Comparison of ENCODE assay signal across 9 cellular contexts in genomic region chr17:65797809-65798208, GRCh38.
A peak's percentile ranks its signal among the peaks of the same experiment; 100 is the strongest.
DNase-seq lines count a peak whose midpoint lies in the region; ATAC-seq and TF ChIP-seq lines count a peak whose summit lies in the region.
"Had no signal": no experiment of that assay in that cellular context is flagged by ENCODE, and none has a peak within 500 bp of the region (broad histone marks: within the 10 kb centered on the region; RNA-seq: fewer than 3 reads in every experiment).

No MANE protein-coding gene starts in this region.

- peak; percentile 53 for DNase-seq in activated CD8-positive, alpha-beta T cell treated with anti-CD3 and anti-CD28 coated beads for 36 hours
- DNase-seq in activated CD8-positive, alpha-beta T cell treated with anti-CD3 and anti-CD28 coated beads, Interleukin-2, amount 10 ng/mL, durations not matched to agents 7 days and 5 days = no peak
- DNase-seq in NCI-H524 (lab: John Stamatoyannopoulos, UW) (peak; percentile 5 to 33), brain microvascular endothelial cell (no peak), substantia nigra (lab: John Stamatoyannopoulos, UW) (no peak), mucosa of gallbladder (ENCODE audit: low spot score) (no peak)
- DNase-seq in stimulated activated CD4-positive, alpha-beta T cell treated with anti-CD3 and anti-CD28 coated beads, Interleukin-15, amount 100 ng/mL, for 24 hours = peak; percentile 43

- H3K36me3 Mint-ChIP-seq in activated CD8-positive, alpha-beta T cell treated with anti-CD3 and anti-CD28 coated beads for 36 hours (ENCODE audit: low read depth) = no peaks in the 10 kb centered on the region
- H3K36me3 Mint-ChIP-seq in activated CD8-positive, alpha-beta T cell treated with anti-CD3 and anti-CD28 coated beads, Interleukin-2, amount 10 ng/mL, durations not matched to agents 7 days and 5 days (ENCODE audit: low read depth) = no peaks in the 10 kb centered on the region
- H3K36me3 Mint-ChIP-seq: CD4-positive, CD25-positive, alpha-beta regulatory T cell had no signal

- in situ Hi-C loops in brain microvascular endothelial cell (cut with HindIII; ENCODE audit: low pct_ligation_motif_present, low sequenced_read_pairs) = no loop called here

- ATAC-seq in activated CD8-positive, alpha-beta T cell treated with anti-CD3 and anti-CD28 coated beads for 36 hours = peak; percentile 45
- ATAC-seq in activated CD8-positive, alpha-beta T cell treated with anti-CD3 and anti-CD28 coated beads, Interleukin-2, amount 10 ng/mL, durations not matched to agents 7 days and 5 days = no peak
- ATAC-seq in GM18907 (IDR thresholded peaks at IDR 0.05; ENCODE audit: unreplicated experiment) = no peak

- peaks cover 5% of the 10 kb centered on the region for H3K27me3 Mint-ChIP-seq in activated CD8-positive, alpha-beta T cell treated with anti-CD3 and anti-CD28 coated beads for 36 hours
- peaks cover 4% of the 10 kb centered on the region for H3K27me3 Mint-ChIP-seq in activated CD8-positive, alpha-beta T cell treated with anti-CD3 and anti-CD28 coated beads, Interleukin-2, amount 10 ng/mL, durations not matched to agents 7 days and 5 days (ENCODE audit: low read depth)

- peaks cover 14% of the 10 kb centered on the region for H3K9me3 Mint-ChIP-seq in activated CD8-positive, alpha-beta T cell treated with anti-CD3 and anti-CD28 coated beads for 36 hours
- H3K9me3 Mint-ChIP-seq in activated CD8-positive, alpha-beta T cell treated with anti-CD3 and anti-CD28 coated beads, Interleukin-2, amount 10 ng/mL, durations not matched to agents 7 days and 5 days (ENCODE audit: insufficient read depth) = peaks cover 22% of the 10 kb centered on the region

- H3K4me3 Mint-ChIP-seq in activated CD8-positive, alpha-beta T cell treated with anti-CD3 and anti-CD28 coated beads for 36 hours = no peak overlapping the region
- H3K4me3 Mint-ChIP-seq in activated CD8-positive, alpha-beta T cell treated with anti-CD3 and anti-CD28 coated beads, Interleukin-2, amount 10 ng/mL, durations not matched to agents 7 days and 5 days = no peak overlapping the region
- H3K4me3 Mint-ChIP-seq: CD4-positive, CD25-positive, alpha-beta regulatory T cell had no signal

- peak; percentile 49 for TF ChIP-seq CTCF in activated CD8-positive, alpha-beta T cell treated with anti-CD3 and anti-CD28 coated beads for 36 hours (IDR thresholded peaks at IDR 0.05)
- peak; percentile 61 for TF ChIP-seq CTCF in brain microvascular endothelial cell (IDR thresholded peaks at IDR 0.05; ENCODE audit: low read depth, low read length, missing control alignments)

- no peak overlapping the region for H3K27ac Mint-ChIP-seq in activated CD8-positive, alpha-beta T cell treated with anti-CD3 and anti-CD28 coated beads for 36 hours
- H3K27ac Mint-ChIP-seq in activated CD8-positive, alpha-beta T cell treated with anti-CD3 and anti-CD28 coated beads, Interleukin-2, amount 10 ng/mL, durations not matched to agents 7 days and 5 days = no peak overlapping the region
- H3K27ac Mint-ChIP-seq: CD4-positive, CD25-positive, alpha-beta regulatory T cell had no signal

- POLR2A ChIA-PET in activated CD8-positive, alpha-beta T cell treated with anti-CD3 and anti-CD28 coated beads for 36 hours (lab: Charles Lee) = interaction anchor here (1.1 kb wide), 1 partner anchor 9 kb away, joined by 3 read pairs; no protein-coding TSS in a partner anchor
- POLR2A ChIA-PET in activated CD8-positive, alpha-beta T cell treated with anti-CD3 and anti-CD28 coated beads, Interleukin-2, amount 10 ng/mL, durations not matched to agents 7 days and 5 days (lab: Charles Lee) = no interaction called here

- H3K4me3 ChIP-seq in brain microvascular endothelial cell (ENCODE audit: low read depth, low read length) = no peak overlapping the region

- H3K36me3 ChIP-seq in brain microvascular endothelial cell (replicated peaks) = no peaks in the 10 kb centered on the region

- CTCF ChIA-PET in activated CD8-positive, alpha-beta T cell treated with anti-CD3 and anti-CD28 coated beads for 36 hours (lab: Charles Lee) = interaction anchor here (0.7 to 1.4 kb wide), 12 partner anchors 13 to 566 kb away, joined by 3 read pairs; no protein-coding TSS in a partner anchor
- CTCF ChIA-PET in activated CD8-positive, alpha-beta T cell treated with anti-CD3 and anti-CD28 coated beads, Interleukin-2, amount 10 ng/mL, durations not matched to agents 7 days and 5 days (lab: Charles Lee) = interaction anchor here (0.6 to 1.5 kb wide), 4 partner anchors 18 to 502 kb away, joined by 3 read pairs; no protein-coding TSS in a partner anchor

- no peaks in the 10 kb centered on the region for H3K27me3 ChIP-seq in brain microvascular endothelial cell (replicated peaks)

- H3K27ac ChIP-seq in brain microvascular endothelial cell = no peak overlapping the region
- no peak overlapping the region for H3K27ac ChIP-seq in substantia nigra (ENCODE audit: low read depth, low read length, poor library complexity, severe bottlenecking)

- H3K4me1 Mint-ChIP-seq in activated CD8-positive, alpha-beta T cell treated with anti-CD3 and anti-CD28 coated beads for 36 hours (ENCODE audit: low read depth) = peaks cover 15% of the 10 kb centered on the region
- H3K4me1 Mint-ChIP-seq in activated CD8-positive, alpha-beta T cell treated with anti-CD3 and anti-CD28 coated beads, Interleukin-2, amount 10 ng/mL, durations not matched to agents 7 days and 5 days (ENCODE audit: low read depth) = no peaks in the 10 kb centered on the region

- intact Hi-C loops in activated CD8-positive, alpha-beta T cell treated with anti-CD3 and anti-CD28 coated beads for 36 hours (cut with micrococcal nuclease) = no loop called here

Comparison
In these comparisons a context has a peak if more than half of its experiments do, and no peak if none do; other contexts are left out.
1. DNase-seq: peak in activated CD8-positive, alpha-beta T cell treated with anti-CD3 and anti-CD28 coated beads for 36 hours (single experiment), NCI-H524 (2 of 2) and stimulated activated CD4-positive, alpha-beta T cell treated with anti-CD3 and anti-CD28 coated beads, Interleukin-15, amount 100 ng/mL, for 24 hours (single experiment); none in activated CD8-positive, alpha-beta T cell treated with anti-CD3 and anti-CD28 coated beads, Interleukin-2, amount 10 ng/mL, durations not matched to agents 7 days and 5 days (single experiment), brain microvascular endothelial cell (single experiment), substantia nigra (0 of 49) and mucosa of gallbladder (single experiment).